Comparison of ENCODE assay signal across 1 cellular context in genomic region chr10:70233109-70233938, GRCh38.
A peak's percentile ranks its signal among the peaks of the same experiment; 100 is the strongest.
TF ChIP-seq lines count a peak whose summit lies in the region.

Gene PPA1, minus strand, starts transcription at chr10:70233429. Its CDS starts 102 bp downstream, at chr10:70233327.

TF ChIP-seq in HepG2, 621 proteins besides CTCF, POLR2A, EP300 and RAD21 (continued from another document):
- no peak for TF ChIP-seq THAP7 (CRISPR knock-in tag; IDR thresholded peaks at IDR 0.05)
- no peak for TF ChIP-seq PRDM15 (CRISPR knock-in tag; IDR thresholded peaks at IDR 0.05)
- 0 out of 2 replicates have a peak, but pooled peaks have one; percentile 58 for TF ChIP-seq BCL3 (CRISPR knock-in tag; IDR thresholded peaks at IDR 0.05)
- TF ChIP-seq ARHGAP35 (CRISPR knock-in tag; IDR thresholded peaks at IDR 0.05; ENCODE audit: borderline replicate concordance) = peak; percentile 64; the same call in 1 of the 2 replicates
- TF ChIP-seq ZNF652 (CRISPR knock-in tag; IDR thresholded peaks at IDR 0.05; ENCODE audit: borderline replicate concordance, low read depth) = no peak
- no peak for TF ChIP-seq ZBTB3 (CRISPR knock-in tag; IDR thresholded peaks at IDR 0.05; ENCODE audit: borderline replicate concordance, low read depth)
- 0 out of 2 replicates have a peak, but pooled peaks have one; percentile 7 for TF ChIP-seq HMG20B (CRISPR knock-in tag; conservative IDR thresholded peaks at IDR 0.05)
- TF ChIP-seq ZC3H13 (CRISPR knock-in tag; IDR thresholded peaks at IDR 0.05) = peak; percentile 80; the same call in 1 of the 2 replicates
- TF ChIP-seq SKI (IDR thresholded peaks at IDR 0.05; ENCODE audit: partially characterized antibody) = peak; percentile 16
- TF ChIP-seq ZNF589 (CRISPR knock-in tag; conservative IDR thresholded peaks at IDR 0.05) = no peak
- no peak for TF ChIP-seq FOXJ3 (CRISPR knock-in tag; IDR thresholded peaks at IDR 0.05; ENCODE audit: borderline replicate concordance)
- peak; percentile 73 for TF ChIP-seq SPEN (CRISPR knock-in tag; IDR thresholded peaks at IDR 0.05; ENCODE audit: low read depth)
- peak; percentile 21; the same call in 1 of the 2 replicates for TF ChIP-seq TIGD3 (CRISPR knock-in tag; IDR thresholded peaks at IDR 0.05; ENCODE audit: borderline replicate concordance)
- 0 out of 2 replicates have a peak, but pooled peaks have one; percentile 45 for TF ChIP-seq TSC22D2 (CRISPR knock-in tag; IDR thresholded peaks at IDR 0.05; ENCODE audit: borderline replicate concordance)
- TF ChIP-seq ZFY (CRISPR knock-in tag; IDR thresholded peaks at IDR 0.05) = peak; percentile 89
- TF ChIP-seq TBL1XR1 (IDR thresholded peaks at IDR 0.05; ENCODE audit: borderline replicate concordance, low read length, partially characterized antibody) = peak; percentile 27
- TF ChIP-seq ZMAT3 (CRISPR knock-in tag; conservative IDR thresholded peaks at IDR 0.05) = peak; percentile 51; the same call in 1 of the 2 replicates
- peak; percentile 43; the same call in 1 of the 2 replicates for TF ChIP-seq GLMP (CRISPR knock-in tag; IDR thresholded peaks at IDR 0.05; ENCODE audit: borderline replicate concordance)
- TF ChIP-seq SRF (IDR thresholded peaks at IDR 0.05; ENCODE audit: low read depth, low read length) = no peak
- TF ChIP-seq TARDBP (CRISPR knock-in tag; IDR thresholded peaks at IDR 0.05) = no peak
- TF ChIP-seq ATF7-NPFF (CRISPR knock-in tag; IDR thresholded peaks at IDR 0.05; ENCODE audit: low read depth) = peak; percentile 84
- TF ChIP-seq TBP (CRISPR knock-in tag; IDR thresholded peaks at IDR 0.05) = no peak
- no peak for TF ChIP-seq BRF2 (CRISPR knock-in tag; IDR thresholded peaks at IDR 0.05)
- TF ChIP-seq ZNF792 (CRISPR knock-in tag; IDR thresholded peaks at IDR 0.05) = peak; percentile 73
- TF ChIP-seq BRCA1 (CRISPR knock-in tag; IDR thresholded peaks at IDR 0.05) = no peak
- no peak; the same call in 1 of the 2 replicates for TF ChIP-seq ZNF670 (CRISPR knock-in tag; IDR thresholded peaks at IDR 0.05; ENCODE audit: borderline replicate concordance)
- TF ChIP-seq REPIN1 (CRISPR knock-in tag; IDR thresholded peaks at IDR 0.05; ENCODE audit: borderline replicate concordance, low read depth) = peak; percentile 58; the same call in 1 of the 2 replicates
- TF ChIP-seq ZNF552 (CRISPR knock-in tag; IDR thresholded peaks at IDR 0.05; ENCODE audit: borderline replicate concordance) = peak; percentile 70; the same call in 1 of the 2 replicates
- no peak for TF ChIP-seq SNAI1 (CRISPR knock-in tag; IDR thresholded peaks at IDR 0.05; ENCODE audit: borderline replicate concordance)
- no peak for TF ChIP-seq ZHX2 (IDR thresholded peaks at IDR 0.05; ENCODE audit: low read depth)
- no peak for TF ChIP-seq ZHX2 (CRISPR knock-in tag; IDR thresholded peaks at IDR 0.05; ENCODE audit: borderline replicate concordance)
- no peak for TF ChIP-seq AKNA (CRISPR knock-in tag; IDR thresholded peaks at IDR 0.05; ENCODE audit: borderline replicate concordance)
